8 cellular contexts compared by ENCODE assay signal in the genomic region with DNA sequence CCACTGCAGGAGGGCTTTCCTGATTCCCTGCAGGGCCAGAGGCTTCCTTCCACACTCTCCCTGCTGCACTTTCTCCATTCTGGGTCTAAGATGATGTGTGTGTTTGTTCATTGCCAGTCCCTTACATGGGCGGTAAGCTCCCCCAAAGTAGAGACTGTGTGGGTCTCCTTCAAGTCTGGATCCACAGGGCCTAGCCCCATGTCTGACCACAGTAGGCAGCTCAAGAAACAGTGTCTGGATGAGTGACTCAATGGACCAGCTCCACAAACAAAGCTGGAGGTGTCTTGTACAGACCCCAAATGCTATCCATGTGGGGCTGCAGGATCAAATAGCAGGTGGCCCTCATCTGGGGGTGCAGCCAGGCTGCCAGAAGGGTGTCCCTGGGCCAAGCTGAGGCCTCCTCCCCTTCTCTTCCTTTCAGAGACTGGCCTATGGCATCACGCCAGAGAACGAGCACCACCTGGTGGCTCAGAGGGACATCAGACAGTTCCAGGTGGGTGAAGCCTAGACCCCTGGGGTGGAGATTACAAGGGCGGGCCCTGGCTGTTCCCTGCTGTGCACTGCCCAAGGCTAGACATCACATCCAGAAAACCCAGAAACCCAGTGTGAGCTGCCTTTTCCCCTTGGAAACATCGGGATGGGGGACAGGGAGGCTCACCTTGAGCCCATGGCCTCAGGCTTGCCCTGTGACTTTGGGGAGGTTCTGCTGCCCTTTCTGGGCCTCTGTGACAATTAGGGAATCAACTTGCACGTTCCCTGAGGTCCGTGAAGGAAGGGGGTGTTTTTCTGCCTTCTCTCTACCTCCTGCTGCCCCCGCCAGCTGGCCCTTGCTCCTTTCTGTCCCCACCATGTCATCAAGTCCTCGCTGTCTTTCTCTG. TPM values are rescaled to one million over a fixed set of nuclear protein-coding genes. Genes with fewer than 3 reads are reported as not detected.
A peak's percentile ranks its signal among the peaks of the same experiment; 100 is the strongest.
DNase-seq lines count a peak whose midpoint lies in the region; ATAC-seq and TF ChIP-seq lines count a peak whose summit lies in the region.

No MANE protein-coding gene starts in this region.

- H3F3A ChIP-seq in smooth muscle cell (ENCODE audit: low read depth) = no peaks in the 10 kb centered on the region

- H3K4me1 Mint-ChIP-seq in activated T-helper 2 cell treated with anti-CD3 and anti-CD28 coated beads, Interferon-gamma antibody, Interleukin-2, Interleukin-4, amounts not matched to agents 10 μg/mL and 5 μg/mL and 100 μg/mL, durations not matched to agents 14 hours and 24 hours and 36 hours (ENCODE audit: low read depth) = peaks cover 9% of the 10 kb centered on the region

- no peak overlapping the region for H3K9ac ChIP-seq in smooth muscle cell (ENCODE audit: low read depth)

- intact Hi-C loops in activated T-helper 2 cell treated with anti-CD3 and anti-CD28 coated beads, Interferon-gamma antibody, Interleukin-2, Interleukin-4, amounts not matched to agents 10 μg/mL and 5 μg/mL and 100 μg/mL, durations not matched to agents 14 hours and 24 hours and 36 hours (cut with micrococcal nuclease) = loop anchor here (5.0 kb wide), 1 partner anchor 159 kb away; no protein-coding TSS in a partner anchor
- intact Hi-C loops in left ventricle myocardium superior (cut with micrococcal nuclease) = loop anchor here (5.0 kb wide), 1 partner anchor 234 kb away; no protein-coding TSS in a partner anchor

- H3K27ac ChIP-seq in smooth muscle cell (ENCODE audit: low read depth) = no peak overlapping the region

- no peak overlapping the region for H3K27ac Mint-ChIP-seq in activated T-helper 2 cell treated with anti-CD3 and anti-CD28 coated beads, Interferon-gamma antibody, Interleukin-2, Interleukin-4, amounts not matched to agents 10 μg/mL and 5 μg/mL and 100 μg/mL, durations not matched to agents 14 hours and 24 hours and 36 hours

- DNase-seq in AG08395 (ENCODE audit: low spot score) = peak; percentile 40
- DNase-seq in GM13977 (ENCODE audit: low spot score) = peak; percentile 50
- DNase-seq in NCI-H774 (lab: John Stamatoyannopoulos, UW) = peak; percentile 30
- DNase-seq in activated T-helper 2 cell treated with anti-CD3 and anti-CD28 coated beads, Interferon-gamma antibody, Interleukin-2, Interleukin-4, amounts not matched to agents 10 μg/mL and 5 μg/mL and 100 μg/mL, durations not matched to agents 14 hours and 24 hours and 36 hours (ENCODE audit: low spot score) = peak; percentile 16
- DNase-seq in left ventricle myocardium superior = peak; percentile 75
- DNase-seq in smooth muscle cell (lab: John Stamatoyannopoulos, UW; ENCODE audit: unreplicated experiment) = no peak
- no peak for DNase-seq in effector CD8-positive, alpha-beta T cell (lab: John Stamatoyannopoulos, UW)

- peak; percentile 71 for ATAC-seq in HG02973 (IDR thresholded peaks at IDR 0.05; ENCODE audit: unreplicated experiment)
- ATAC-seq in left ventricle myocardium superior = peak; percentile 79

- no peaks in the 10 kb centered on the region for H3K36me3 ChIP-seq in smooth muscle cell (ENCODE audit: low read depth)

- 71% methylated on average over 9 of the region's 9 CpGs for WGBS in smooth muscle cell (ENCODE audit: low lambda C conversion rate)

- H3K27me3 ChIP-seq in smooth muscle cell (ENCODE audit: low read depth) = peaks cover 23% of the 10 kb centered on the region

- no peaks in the 10 kb centered on the region for H3K4me1 ChIP-seq in smooth muscle cell (ENCODE audit: low read depth)

- no peak overlapping the region for H2AFZ ChIP-seq in smooth muscle cell (ENCODE audit: low read depth)

- H3K9me3 Mint-ChIP-seq in activated T-helper 2 cell treated with anti-CD3 and anti-CD28 coated beads, Interferon-gamma antibody, Interleukin-2, Interleukin-4, amounts not matched to agents 10 μg/mL and 5 μg/mL and 100 μg/mL, durations not matched to agents 14 hours and 24 hours and 36 hours = no peaks in the 10 kb centered on the region

- peaks cover 4% of the 10 kb centered on the region for H3K27me3 Mint-ChIP-seq in activated T-helper 2 cell treated with anti-CD3 and anti-CD28 coated beads, Interferon-gamma antibody, Interleukin-2, Interleukin-4, amounts not matched to agents 10 μg/mL and 5 μg/mL and 100 μg/mL, durations not matched to agents 14 hours and 24 hours and 36 hours (ENCODE audit: low read depth)

- H3K79me2 ChIP-seq in smooth muscle cell (ENCODE audit: low read depth) = no peaks in the 10 kb centered on the region

- no peak overlapping the region for H3K4me3 Mint-ChIP-seq in activated T-helper 2 cell treated with anti-CD3 and anti-CD28 coated beads, Interferon-gamma antibody, Interleukin-2, Interleukin-4, amounts not matched to agents 10 μg/mL and 5 μg/mL and 100 μg/mL, durations not matched to agents 14 hours and 24 hours and 36 hours (ENCODE audit: low read depth)

- no peaks in the 10 kb centered on the region for H4K20me1 ChIP-seq in smooth muscle cell (ENCODE audit: low read depth)

- H3K9me3 ChIP-seq in smooth muscle cell (replicated peaks; ENCODE audit: low read depth) = no peaks in the 10 kb centered on the region

- in situ Hi-C loops in GM13977 (cut with MboI; ENCODE audit: low pct_unique_long_range_greater_than_20kb, low sequenced_read_pairs, unreplicated experiment) = loop anchor here (10.0 kb wide), 1 partner anchor 237 kb away; no protein-coding TSS in a partner anchor

- TF ChIP-seq CTCF in GM13977 (IDR thresholded peaks at IDR 0.05; ENCODE audit: extremely low read depth, insufficient read depth, missing control alignments) (peak; percentile 75), smooth muscle cell (IDR thresholded peaks at IDR 0.05; ENCODE audit: borderline replicate concordance, insufficient read depth, poor library complexity, severe bottlenecking) (peak; percentile 49)

- no peak overlapping the region for H3K4me2 ChIP-seq in smooth muscle cell

- H3K36me3 Mint-ChIP-seq in activated T-helper 2 cell treated with anti-CD3 and anti-CD28 coated beads, Interferon-gamma antibody, Interleukin-2, Interleukin-4, amounts not matched to agents 10 μg/mL and 5 μg/mL and 100 μg/mL, durations not matched to agents 14 hours and 24 hours and 36 hours (ENCODE audit: low read depth) = no peaks in the 10 kb centered on the region

- no peak overlapping the region for H3K4me3 ChIP-seq in smooth muscle cell

RNA-seq across cellular contexts. Expression of gene SLC6A2, which starts 45.9 kb away (rescaled TPM):
- total RNA-seq in activated T-helper 2 cell treated with anti-CD3 and anti-CD28 coated beads, Interferon-gamma antibody, Interleukin-2, Interleukin-4, amounts not matched to agents 10 μg/mL and 5 μg/mL and 100 μg/mL, durations not matched to agents 14 hours and 24 hours and 36 hours = not detected in 2 replicates
- total RNA-seq in left ventricle myocardium superior = not detected
- 0.22 and 1.2 TPM in 2 replicates for total RNA-seq in smooth muscle cell
- 0.33 TPM in 1 of 2 replicates, not detected in the other for polyA plus RNA-seq in smooth muscle cell

Comparison
In these comparisons a context has a peak if more than half of its experiments do, and no peak if none do; other contexts are left out.
1. DNase-seq: peak in AG08395 (single experiment), GM13977 (single experiment), NCI-H774 (single experiment), activated T-helper 2 cell treated with anti-CD3 and anti-CD28 coated beads, Interferon-gamma antibody, Interleukin-2, Interleukin-4, amounts not matched to agents 10 μg/mL and 5 μg/mL and 100 μg/mL, durations not matched to agents 14 hours and 24 hours and 36 hours (single experiment) and left ventricle myocardium superior (single experiment); none in smooth muscle cell (single experiment) and effector CD8-positive, alpha-beta T cell (single experiment).